In the genomic region with DNA sequence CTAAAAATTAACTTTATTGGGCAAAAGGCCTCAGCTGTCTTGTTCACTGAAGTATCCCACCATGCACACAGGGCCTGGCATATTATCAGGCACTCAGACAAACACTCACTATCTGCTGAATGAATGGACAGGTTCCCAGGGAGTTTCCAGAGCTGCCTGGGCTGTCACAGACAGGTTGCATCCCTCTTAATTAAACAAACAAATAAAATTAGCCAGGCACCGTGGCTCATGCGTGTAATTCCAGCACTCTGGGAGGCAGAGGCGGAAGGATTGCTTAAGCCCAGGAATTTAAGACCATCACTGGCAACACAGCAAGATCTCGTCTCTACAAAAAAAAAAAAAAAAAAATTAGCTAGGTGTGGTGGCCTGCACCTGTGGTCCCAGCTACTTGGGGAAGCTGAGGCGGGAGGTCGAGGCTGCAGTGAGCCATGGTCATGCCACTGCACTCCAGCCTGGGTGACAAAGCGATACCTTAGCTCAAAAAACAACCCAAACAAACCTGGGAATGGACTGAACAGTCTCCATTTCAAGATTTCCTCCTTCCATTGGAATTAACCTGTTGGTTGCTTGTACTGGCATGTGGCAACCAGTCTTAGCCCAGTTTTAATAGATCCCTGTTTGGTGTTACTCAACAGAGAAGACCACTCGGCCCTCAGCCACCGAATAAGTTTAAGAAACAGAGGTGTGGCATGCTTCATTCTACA, we compare ENCODE assay signal across 8 cellular contexts. TPM values are rescaled to one million over a fixed set of nuclear protein-coding genes. Genes with fewer than 3 reads are reported as not detected.
DNase-seq lines count a peak whose midpoint lies in the region; ATAC-seq and TF ChIP-seq lines count a peak whose summit lies in the region.

No MANE protein-coding gene starts in this region.

- H3K9me3 ChIP-seq in esophagus muscularis mucosa (no peaks in the 10 kb centered on the region), parathyroid adenoma (ENCODE audit: control insufficient read depth, low read length) (no peaks in the 10 kb centered on the region)

- BruUV-seq in Calu3 (replicated peaks; lab: Mats Ljungman, UMichigan), result no TSS peak

- TF ChIP-seq POLR2A in esophagus muscularis mucosa (IDR thresholded peaks at IDR 0.05; ENCODE audit: low read depth), result no peak

- POLR2A ChIA-PET in RWPE1 (lab: Yijun Ruan, JAX; ENCODE audit: low non-redundant PET), result interaction anchor here (0.7 to 0.8 kb wide), 2 partner anchors 44 to 55 kb away, joined by 3 to 5 read pairs; a partner anchor contains a TSS

- H3K27me3 Mint-ChIP-seq in Calu3 (ENCODE audit: unreplicated experiment), result peaks cover 2% of the 10 kb centered on the region

- no peaks in the 10 kb centered on the region for H3K36me3 ChIP-seq in esophagus muscularis mucosa
- H3K36me3 ChIP-seq in parathyroid adenoma (ENCODE audit: control insufficient read depth, insufficient read depth, low read length), result no peaks in the 10 kb centered on the region

- H3K9ac ChIP-seq in parathyroid adenoma, result no peak overlapping the region

- H3K4me3 ChIP-seq in esophagus muscularis mucosa (peak overlapping the region; percentile 42 to 99 (median 68)), parathyroid adenoma (ENCODE audit: low read depth, low read length) (peak overlapping the region; percentile 53)

- CTCF ChIA-PET in Calu3 (lab: Charles Lee), result interaction anchor here (0.8 to 10.0 kb wide), 3 partner anchors 8 to 1066 kb away, joined by 3 to 122 read pairs (median 4); no protein-coding TSS in a partner anchor
- CTCF ChIA-PET in RWPE1 (lab: Yijun Ruan, JAX), result interaction anchor here (0.6 to 6.0 kb wide), 6 partner anchors 8 to 1252 kb away, joined by 3 to 41 read pairs (median 5); no protein-coding TSS in a partner anchor

- H3K4me1 ChIP-seq in esophagus muscularis mucosa (peaks cover 30 to 42% (median 36%) of the 10 kb centered on the region in 4 donors), parathyroid adenoma (peaks cover 18% of the 10 kb centered on the region)

- peaks cover 13% of the 10 kb centered on the region for H3K4me1 Mint-ChIP-seq in Calu3 (ENCODE audit: low read depth, unreplicated experiment)

- DNase-seq in Calu3 (no peak), RWPE1 (ENCODE audit: low spot score) (peak; percentile 63), esophagus muscularis mucosa (ENCODE audit: extremely low spot score) (no peak), H4 (ENCODE audit: low spot score) (no peak), retina (no peak)

- H3K27ac ChIP-seq in RWPE1 (peak overlapping the region; percentile 97), esophagus muscularis mucosa (replicated peaks in 1 of 4) (peak overlapping the region; percentile 86 to 99 (median 90)), parathyroid adenoma (peak overlapping the region; percentile 83)

- no peak for ATAC-seq in GM18873 (IDR thresholded peaks at IDR 0.05; ENCODE audit: low FRiP score, unreplicated experiment)
- ATAC-seq in HG03095 (IDR thresholded peaks at IDR 0.05; ENCODE audit: unreplicated experiment), result no peak

- H3K27ac Mint-ChIP-seq in Calu3 (ENCODE audit: unreplicated experiment), result peak overlapping the region; percentile 86

- no peak for TF ChIP-seq EP300 in esophagus muscularis mucosa (IDR thresholded peaks at IDR 0.05)

- H2AFZ ChIP-seq in parathyroid adenoma, result peak overlapping the region; percentile 80

- TF ChIP-seq CTCF in Calu3 (IDR thresholded peaks at IDR 0.05; ENCODE audit: unreplicated experiment) (no peak), RWPE1 (conservative IDR thresholded peaks at IDR 0.05; ENCODE audit: low read depth) (no peak), esophagus muscularis mucosa (IDR thresholded peaks at IDR 0.05) (no peak), parathyroid adenoma (IDR thresholded peaks at IDR 0.05) (no peak)

- intact Hi-C loops in Calu3 (cut with micrococcal nuclease; ENCODE audit: unreplicated experiment), result no loop called here
- intact Hi-C loops in esophagus muscularis mucosa (cut with DNase I), result no loop called here

- H3K36me3 Mint-ChIP-seq in Calu3 (ENCODE audit: insufficient read depth, unreplicated experiment), result peaks cover 29% of the 10 kb centered on the region

- H3K4me2 ChIP-seq in parathyroid adenoma (ENCODE audit: low read length), result peak overlapping the region; percentile 72

- no peaks in the 10 kb centered on the region for H3K9me3 Mint-ChIP-seq in Calu3 (ENCODE audit: low read depth, unreplicated experiment)

- no peak overlapping the region for H3K4me3 Mint-ChIP-seq in Calu3 (ENCODE audit: low read depth, unreplicated experiment)

- 81% methylated on average over 9 of the region's 9 CpGs for WGBS in esophagus muscularis mucosa

- H3K27me3 ChIP-seq in esophagus muscularis mucosa (no peaks in the 10 kb centered on the region), parathyroid adenoma (ENCODE audit: control insufficient read depth, insufficient read depth, low read length) (no peaks in the 10 kb centered on the region)

- H3K79me2 ChIP-seq in parathyroid adenoma, result peaks cover 31% of the 10 kb centered on the region

RNA-seq across cellular contexts. Expression of a gene that starts 1.3 kb away (rescaled TPM):
- total RNA-seq in Calu3 (2022) (98.6 and 116 TPM in 2 replicates), esophagus muscularis mucosa (10 to 100 TPM; 17.9 to 50.5 (median 38.4) TPM)
- total RNA-seq in H4 (2014; rRNA removed; shearing (Covaris generic)), result 16.2 and 16.4 TPM in 2 replicates

RNA-seq across cellular contexts. Expression of a gene that starts 44.5 kb away (rescaled TPM):
- 61.4 and 67.2 TPM in 2 replicates for total RNA-seq in Calu3 (2022)
- 10 to 100 TPM; 15.4 to 26.6 (median 25.5) TPM for total RNA-seq in esophagus muscularis mucosa
- total RNA-seq in H4 (2014; rRNA removed; shearing (Covaris generic)), result 14.2 and 18.4 TPM in 2 replicates
